Comparison of ENCODE assay signal across 8 cellular contexts in genomic region chr12:6567824-6568617, GRCh38. TPM values are rescaled to one million over a fixed set of nuclear protein-coding genes. Genes with fewer than 3 reads are reported as not detected.
A peak's percentile ranks its signal among the peaks of the same experiment; 100 is the strongest.
DNase-seq lines count a peak whose midpoint lies in the region; ATAC-seq and TF ChIP-seq lines count a peak whose summit lies in the region.

Gene NOP2, minus strand, starts transcription at chr12:6568291. Its CDS starts 373 bp downstream, at chr12:6567918.

- peaks cover 36 to 55% of the 10 kb centered on the region in 2 donors for H3K4me1 Mint-ChIP-seq in immature natural killer cell

- peaks cover 60% of the 10 kb centered on the region for H3K79me2 ChIP-seq in mammary epithelial cell (ENCODE audit: insufficient read depth, low read length)
- peaks cover 27% of the 10 kb centered on the region for H3K79me2 ChIP-seq in smooth muscle cell (ENCODE audit: low read depth)

- H3F3A ChIP-seq in smooth muscle cell (ENCODE audit: low read depth), result peaks cover 25% of the 10 kb centered on the region

- H3K27me3 Mint-ChIP-seq in immature natural killer cell (ENCODE audit: low read depth in 3 of 3), result peaks cover 7 to 10% (median 9%) of the 10 kb centered on the region in 3 donors

- peak within 1 kb of the TSS; percentile 95 to 100 (median 99) for H3K4me3 Mint-ChIP-seq in immature natural killer cell

- intact Hi-C loops in A673 (cut with micrococcal nuclease; ENCODE audit: unreplicated experiment), result loop anchor here (1.0 kb wide), 1 partner anchor 12 kb away; the partner anchor contains the start of gene IFFO1
- intact Hi-C loops in mammary epithelial cell (cut with micrococcal nuclease), result no loop called here

- peaks cover 0 to 1% (median 0%) of the 10 kb centered on the region in 6 donors for H3K9me3 Mint-ChIP-seq in immature natural killer cell

- dilution Hi-C loops in mammary epithelial cell (cut with HindIII; ENCODE audit: low sequenced_read_pairs), result no loop called here

- peak within 1 kb of the TSS; percentile 84 for H2AFZ ChIP-seq in mammary epithelial cell (ENCODE audit: low read depth, low read length)
- peak within 1 kb of the TSS; percentile 9 for H2AFZ ChIP-seq in smooth muscle cell (ENCODE audit: low read depth)

- BruUV-seq in A673 (replicated peaks; lab: Mats Ljungman, UMichigan) (no TSS peak), mammary epithelial cell (replicated peaks; lab: Mats Ljungman, UMichigan) (TSS peak; percentile 27)

- ATAC-seq in GM18861 (IDR thresholded peaks at IDR 0.05; ENCODE audit: unreplicated experiment) (peak; percentile 55), HG03108 (IDR thresholded peaks at IDR 0.05; ENCODE audit: unreplicated experiment) (peak; percentile 84)

- H3K36me3 Mint-ChIP-seq in immature natural killer cell, result peaks cover 14 to 24% (median 21%) of the 10 kb centered on the region in 3 donors

- H3K9ac ChIP-seq in mammary epithelial cell (ENCODE audit: insufficient read depth, low read length), result peak within 1 kb of the TSS; percentile 75
- H3K9ac ChIP-seq in smooth muscle cell (ENCODE audit: low read depth), result peak within 1 kb of the TSS; percentile 46

- CTCF ChIA-PET in A673 (lab: Charles Lee) (interaction anchor here (1.3 kb wide), 1 partner anchor 30 kb away, joined by 3 read pairs; no protein-coding TSS in a partner anchor), mammary epithelial cell (lab: Charles Lee; ENCODE audit: low non-redundant PET) (no interaction called here)

- no peaks in the 10 kb centered on the region for H3K27me3 ChIP-seq in A673 (replicated peaks; ENCODE audit: insufficient read depth, low read depth, low read length, poor library complexity)
- no peaks in the 10 kb centered on the region for H3K27me3 ChIP-seq in mammary epithelial cell (ENCODE audit: insufficient read depth, low read length)
- no peaks in the 10 kb centered on the region for H3K27me3 ChIP-seq in smooth muscle cell (ENCODE audit: low read depth)

- peaks cover 74% of the 10 kb centered on the region for H3K36me3 ChIP-seq in A673 (ENCODE audit: insufficient read depth, low read length, poor library complexity, severe bottlenecking)
- H3K36me3 ChIP-seq in mammary epithelial cell (ENCODE audit: insufficient read depth, low read length), result peaks cover 40% of the 10 kb centered on the region
- H3K36me3 ChIP-seq in smooth muscle cell (ENCODE audit: low read depth), result peaks cover 7% of the 10 kb centered on the region

- peak within 1 kb of the TSS; percentile 81 for H3K27ac ChIP-seq in A673 (ENCODE audit: low read depth, low read length, poor library complexity, severe bottlenecking)
- H3K27ac ChIP-seq in mammary epithelial cell (ENCODE audit: insufficient read depth, low read depth, low read length), result peak within 1 kb of the TSS; percentile 58
- peak within 1 kb of the TSS; percentile 60 for H3K27ac ChIP-seq in smooth muscle cell (ENCODE audit: low read depth)

- TF ChIP-seq CTCF in A673 (conservative IDR thresholded peaks at IDR 0.05; ENCODE audit: low read depth, low read length) (no peak), WI38 (IDR thresholded peaks at IDR 0.05; ENCODE audit: low read depth, low read length) (no peak), mammary epithelial cell (conservative IDR thresholded peaks at IDR 0.05 in 1 of 2, IDR thresholded peaks at IDR 0.05 in 1 of 2; ENCODE audit: extremely low read depth in 1 of 2, insufficient read depth in 1 of 2, low read depth in 1 of 2, low read length in 2 of 2) (no peak), smooth muscle cell (IDR thresholded peaks at IDR 0.05; ENCODE audit: borderline replicate concordance, insufficient read depth, poor library complexity, severe bottlenecking) (no peak)

- H3K4me3 ChIP-seq in A673 (ENCODE audit: low read depth, low read length, poor library complexity, severe bottlenecking), result peak within 1 kb of the TSS; percentile 75
- H3K4me3 ChIP-seq in WI38 (ENCODE audit: low read depth, low read length), result peak within 1 kb of the TSS; percentile 81
- peak within 1 kb of the TSS; percentile 66 to 87 (median 80) for H3K4me3 ChIP-seq in mammary epithelial cell (replicated peaks in 1 of 3; ENCODE audit: insufficient read depth in 1 of 3, low read depth in 2 of 3, low read length in 3 of 3)
- peak within 1 kb of the TSS; percentile 63 for H3K4me3 ChIP-seq in smooth muscle cell

- POLR2A ChIA-PET in A673 (lab: Charles Lee; ENCODE audit: low non-redundant PET), result interaction anchor here (0.6 to 0.7 kb wide), 2 partner anchors 33 to 46 kb away, joined by 3 to 4 read pairs; no protein-coding TSS in a partner anchor

- H3K27ac Mint-ChIP-seq in immature natural killer cell, result peak within 1 kb of the TSS; percentile 88 to 100 (median 98)

- H4K20me1 ChIP-seq in mammary epithelial cell (ENCODE audit: insufficient read depth, low read length), result no peaks in the 10 kb centered on the region
- H4K20me1 ChIP-seq in smooth muscle cell (ENCODE audit: low read depth), result no peaks in the 10 kb centered on the region

- WGBS in mammary epithelial cell (ENCODE audit: low coverage, missing lambda C conversion rate), result under 1% methylated on average over 51 of the region's 71 CpGs
- WGBS in smooth muscle cell (ENCODE audit: low lambda C conversion rate), result under 1% methylated on average over 71 of the region's 71 CpGs

- peaks cover 10% of the 10 kb centered on the region for H3K4me1 ChIP-seq in A673 (ENCODE audit: insufficient read depth, low read length, poor library complexity, severe bottlenecking)
- peaks cover 10% of the 10 kb centered on the region for H3K4me1 ChIP-seq in mammary epithelial cell (ENCODE audit: insufficient read depth, low read length)
- H3K4me1 ChIP-seq in smooth muscle cell (ENCODE audit: low read depth), result peaks cover 7% of the 10 kb centered on the region

- H3K4me2 ChIP-seq in mammary epithelial cell (ENCODE audit: insufficient read depth, low read depth, low read length) (peak within 1 kb of the TSS; percentile 78), smooth muscle cell (peak within 1 kb of the TSS; percentile 88)

- in situ Hi-C loops in mammary epithelial cell (cut with MboI; ENCODE audit: low sequenced_read_pairs in 2 of 2), result no loop called here

- H3K9me3 ChIP-seq in A673 (ENCODE audit: low read depth, low read length, poor library complexity, severe bottlenecking), result no peaks in the 10 kb centered on the region
- no peaks in the 10 kb centered on the region for H3K9me3 ChIP-seq in mammary epithelial cell (replicated peaks; ENCODE audit: insufficient read depth, low read length)
- H3K9me3 ChIP-seq in smooth muscle cell (replicated peaks; ENCODE audit: low read depth), result no peaks in the 10 kb centered on the region

- DNase-seq in A673 (ENCODE audit: low spot score) (peak; percentile 95), NCI-H2227 treated with DMSO at 0.1 percent for 48 hours (lab: John Stamatoyannopoulos, UW) (peak; percentile 81), mammary epithelial cell (peak; percentile 84), immature natural killer cell (peak; percentile 87 to 88 (median 87)), smooth muscle cell (lab: John Stamatoyannopoulos, UW; ENCODE audit: unreplicated experiment) (peak; percentile 72)

RNA-seq across cellular contexts. Expression of gene NOP2, which starts in this region (rescaled TPM):
- total RNA-seq in A673 (2021) (131 and 177 TPM in 2 replicates), mammary epithelial cell (10 to 100 TPM; 29.5 to 84.2 TPM), smooth muscle cell (29.7 and 41.9 TPM in 2 replicates)
- polyA plus RNA-seq in mammary epithelial cell (62.7 TPM), immature natural killer cell (10 to 100 TPM; 11.3 to 30.8 (median 18.0) TPM), smooth muscle cell (23.6 and 30.4 TPM in 2 replicates)
- polyA minus RNA-seq in mammary epithelial cell, result 80.8 TPM

Comparison
In these comparisons a context has a peak if more than half of its experiments do, and no peak if none do; other contexts are left out.
1. Peak in every context shown above with its lines: DNase-seq, ATAC-seq, H3K4me3 ChIP-seq and H3K27ac ChIP-seq.